Comparison of ENCODE assay signal across 30 cellular contexts in genomic region chr5:109990723-109991359, GRCh38.
"Had no signal": no experiment of that assay in that cellular context is flagged by ENCODE, and none has a peak within 500 bp of the region (broad histone marks: within the 10 kb centered on the region; RNA-seq: fewer than 3 reads in every experiment).

No MANE protein-coding gene starts in this region.

- H3K4me3 Mint-ChIP-seq: memory B cell; naive thymus-derived CD4-positive, alpha-beta T cell; nephron; neural progenitor cell; stimulated activated naive B cell treated with anti-CD40 and anti-IgM and Interleukin-4, amounts not matched to agents 10 μg/mL and 1 μg/mL and 100 μg/mL, for 72 hours; stimulated activated naive CD8-positive, alpha-beta T cell treated with anti-CD3 and anti-CD28 coated beads, Interleukin-15, Interleukin-2, amounts not matched to agents 100 ng/mL and 50 ng/mL, for 24 hours had no signal

- H3K36me3 Mint-ChIP-seq: memory B cell; naive thymus-derived CD4-positive, alpha-beta T cell; stimulated activated naive B cell treated with anti-CD40 and anti-IgM and Interleukin-4, amounts not matched to agents 10 μg/mL and 1 μg/mL and 100 μg/mL, for 72 hours had no signal

- H3K27me3 Mint-ChIP-seq: stimulated activated naive CD8-positive, alpha-beta T cell treated with anti-CD3 and anti-CD28 coated beads, Interleukin-15, Interleukin-2, amounts not matched to agents 100 ng/mL and 50 ng/mL, for 24 hours had no signal

- FAIRE-seq: endothelial cell of umbilical vein, islet of Langerhans had no signal

- ATAC-seq: foreskin keratinocyte; gastroesophageal sphincter; heart left ventricle; left cardiac atrium; left ventricle myocardium superior; naive thymus-derived CD4-positive, alpha-beta T cell; stimulated activated naive B cell treated with anti-CD40 and anti-IgM and Interleukin-4, amounts not matched to agents 10 μg/mL and 1 μg/mL and 100 μg/mL, for 72 hours; upper lobe of right lung had no signal

- DNase-seq: dermis blood vessel endothelial cell; effector memory CD4-positive, alpha-beta T cell; foreskin keratinocyte; heart left ventricle; hippocampal formation; left cardiac atrium; left ventricle myocardium superior; naive thymus-derived CD4-positive, alpha-beta T cell; sigmoid colon; stimulated activated CD4-positive, alpha-beta T cell treated with anti-CD3 and anti-CD28 coated beads, Interleukin-15, amount 100 ng/mL, for 24 hours; stimulated activated CD4-positive, alpha-beta T cell treated with anti-CD3 and anti-CD28 coated beads, Interleukin-2, amount 100 ng/mL, for 48 hours; stimulated activated naive B cell treated with anti-CD40 and anti-IgM and Interleukin-4, amounts not matched to agents 10 μg/mL and 1 μg/mL and 100 μg/mL, for 72 hours; transverse colon; upper lobe of right lung; uterus had no signal

- H3K27ac Mint-ChIP-seq: memory B cell; naive thymus-derived CD4-positive, alpha-beta T cell; neural progenitor cell; stimulated activated naive B cell treated with anti-CD40 and anti-IgM and Interleukin-4, amounts not matched to agents 10 μg/mL and 1 μg/mL and 100 μg/mL, for 72 hours; stimulated activated naive CD8-positive, alpha-beta T cell treated with anti-CD3 and anti-CD28 coated beads, Interleukin-15, Interleukin-2, amounts not matched to agents 100 ng/mL and 50 ng/mL, for 24 hours had no signal

- H3K9me3 ChIP-seq: esophagus muscularis mucosa, gastroesophageal sphincter, heart left ventricle, prostate gland, right atrium auricular region, sigmoid colon, thoracic aorta, transverse colon, upper lobe of right lung, uterus had no signal

- H3K36me3 ChIP-seq: esophagus muscularis mucosa, gastroesophageal sphincter, heart left ventricle, neural progenitor cell, prostate gland, right atrium auricular region, sigmoid colon, thoracic aorta, transverse colon, upper lobe of right lung, uterus had no signal

- H3K4me1 ChIP-seq: foreskin keratinocyte, gastroesophageal sphincter, parathyroid adenoma, prostate gland, right atrium auricular region, upper lobe of right lung, uterus had no signal

- H3K4me1 Mint-ChIP-seq: memory B cell; naive thymus-derived CD4-positive, alpha-beta T cell; stimulated activated naive B cell treated with anti-CD40 and anti-IgM and Interleukin-4, amounts not matched to agents 10 μg/mL and 1 μg/mL and 100 μg/mL, for 72 hours had no signal

- H3K9me3 Mint-ChIP-seq: nephron; neural progenitor cell; stimulated activated naive B cell treated with anti-CD40 and anti-IgM and Interleukin-4, amounts not matched to agents 10 μg/mL and 1 μg/mL and 100 μg/mL, for 72 hours; stimulated activated naive CD8-positive, alpha-beta T cell treated with anti-CD3 and anti-CD28 coated beads, Interleukin-15, Interleukin-2, amounts not matched to agents 100 ng/mL and 50 ng/mL, for 24 hours had no signal

- H3K4me3 ChIP-seq: coronary artery, esophagus muscularis mucosa, gastroesophageal sphincter, heart left ventricle, lung, neural progenitor cell, prostate gland, right atrium auricular region, sigmoid colon, skin epidermis, thoracic aorta, transverse colon, upper lobe of right lung, uterus had no signal

- H3K27me3 ChIP-seq: esophagus muscularis mucosa, gastroesophageal sphincter, heart left ventricle, neural progenitor cell, right atrium auricular region, sigmoid colon, transverse colon, upper lobe of right lung, uterus had no signal

- H3K27ac ChIP-seq: coronary artery, esophagus muscularis mucosa, foreskin keratinocyte, gastroesophageal sphincter, heart left ventricle, neural progenitor cell, parathyroid adenoma, prostate gland, right atrium auricular region, sigmoid colon, skin epidermis, thoracic aorta, transverse colon, upper lobe of right lung, uterus had no signal
